18 cellular contexts compared by ENCODE assay signal in genomic region chr2:28470759-28471158, GRCh38. TPM values are rescaled to one million over a fixed set of nuclear protein-coding genes. Genes with fewer than 3 reads are reported as not detected.
A peak's percentile ranks its signal among the peaks of the same experiment; 100 is the strongest.
DNase-seq lines count a peak whose midpoint lies in the region; ATAC-seq, FAIRE-seq and TF ChIP-seq lines count a peak whose summit lies in the region.
"Had no signal": no experiment of that assay in that cellular context is flagged by ENCODE, and none has a peak within 500 bp of the region (broad histone marks: within the 10 kb centered on the region; RNA-seq: fewer than 3 reads in every experiment).

No MANE protein-coding gene starts in this region.

- no peak for TF ChIP-seq CTCF in CD14-positive monocyte (IDR thresholded peaks at IDR 0.05)
- no peak for TF ChIP-seq CTCF in RWPE2 (IDR thresholded peaks at IDR 0.05; ENCODE audit: poor library complexity, severe bottlenecking)
- no peak for TF ChIP-seq CTCF in keratinocyte (optimal IDR thresholded peaks at IDR 0.05 in 1 of 3, IDR thresholded peaks at IDR 0.05 in 1 of 3, conservative IDR thresholded peaks at IDR 0.05 in 1 of 3; ENCODE audit: extremely low read depth in 1 of 3, insufficient read depth in 2 of 3, low read length in 3 of 3)

- no peak overlapping the region for H3K4me3 ChIP-seq in RWPE2 (ENCODE audit: severe bottlenecking)
- no peak overlapping the region for H3K4me3 ChIP-seq in keratinocyte (ENCODE audit: control insufficient read depth in 2 of 3, extremely low read depth in 1 of 3, insufficient read depth in 2 of 3, low read depth in 1 of 3, low read length in 3 of 3)
- H3K4me3 ChIP-seq: lower lobe of right lung, pancreas had no signal

- H3K27me3 ChIP-seq in RWPE2 (ENCODE audit: insufficient read depth, poor library complexity, severe bottlenecking) (no peaks in the 10 kb centered on the region), keratinocyte (ENCODE audit: control insufficient read depth, extremely low read depth, insufficient read depth, low read length) (no peaks in the 10 kb centered on the region)
- H3K27me3 ChIP-seq: pancreas had no signal

- no peaks in the 10 kb centered on the region for H3K79me2 ChIP-seq in keratinocyte (ENCODE audit: control insufficient read depth, insufficient read depth, low read length)

- no peak overlapping the region for H3K9ac ChIP-seq in keratinocyte (ENCODE audit: control insufficient read depth, extremely low read depth, insufficient read depth, low read length)

- no peaks in the 10 kb centered on the region for H3K36me3 ChIP-seq in RWPE2 (ENCODE audit: low read depth)
- no peaks in the 10 kb centered on the region for H3K36me3 ChIP-seq in keratinocyte (ENCODE audit: control insufficient read depth in 2 of 2, extremely low read depth in 1 of 2, insufficient read depth in 2 of 2, low read length in 2 of 2)
- H3K36me3 ChIP-seq: lower lobe of right lung, pancreas had no signal

- peak overlapping the region; percentile 33 for H3K27ac ChIP-seq in RWPE2 (ENCODE audit: poor library complexity, severe bottlenecking)
- no peak overlapping the region for H3K27ac ChIP-seq in keratinocyte (ENCODE audit: control insufficient read depth, insufficient read depth, low read length)
- H3K27ac ChIP-seq: lower lobe of right lung, pancreas had no signal

- no peaks in the 10 kb centered on the region for H4K20me1 ChIP-seq in keratinocyte (ENCODE audit: control insufficient read depth, extremely low read depth, insufficient read depth, low read length)

- no peaks in the 10 kb centered on the region for H3K9me1 ChIP-seq in keratinocyte (ENCODE audit: control insufficient read depth, extremely low read depth, insufficient read depth, low read length)

- intact Hi-C loops in CD14-positive monocyte (cut with micrococcal nuclease) = no loop called here

- peaks cover 5 to 16% (median 7%) of the 10 kb centered on the region in 7 donors for H3K9me3 Mint-ChIP-seq in CD14-positive monocyte
- H3K9me3 Mint-ChIP-seq: immature natural killer cell, T-cell had no signal

- dilution Hi-C loops in keratinocyte (cut with MboI; ENCODE audit: extremely low pct_ligation_motif_present, low sequenced_read_pairs) = no loop called here

- H3K27me3 Mint-ChIP-seq in CD14-positive monocyte (ENCODE audit: low read depth in 3 of 3) = peaks cover 0 to 3% (median 0%) of the 10 kb centered on the region in 3 donors

- FAIRE-seq in keratinocyte (lab: Jason Lieb, UNC) = peak; percentile 92
- FAIRE-seq: pancreas had no signal

- H3K4me3 Mint-ChIP-seq in CD14-positive monocyte = no peak overlapping the region
- H3K4me3 Mint-ChIP-seq: immature natural killer cell, T-cell had no signal

- peaks cover 69% of the 10 kb centered on the region for H3K4me1 Mint-ChIP-seq in CD14-positive monocyte

- peaks cover 15% of the 10 kb centered on the region for H3K4me1 ChIP-seq in RWPE2 (ENCODE audit: insufficient read depth, poor library complexity, severe bottlenecking)
- H3K4me1 ChIP-seq in keratinocyte (ENCODE audit: control insufficient read depth, extremely low read depth, insufficient read depth, low read length) = peaks cover 13% of the 10 kb centered on the region
- H3K4me1 ChIP-seq: lower lobe of right lung, pancreas had no signal

- ATAC-seq in RWPE2 (ENCODE audit: low read depth) = peak; percentile 98
- no peak for ATAC-seq in GM18907 (IDR thresholded peaks at IDR 0.05; ENCODE audit: unreplicated experiment)
- ATAC-seq in GM19328 (IDR thresholded peaks at IDR 0.05; ENCODE audit: unreplicated experiment) = no peak
- ATAC-seq in HG03469 (IDR thresholded peaks at IDR 0.05; ENCODE audit: unreplicated experiment) = no peak
- ATAC-seq: lower lobe of right lung, sciatic nerve, T-cell had no signal

- H3K4me2 ChIP-seq in keratinocyte (ENCODE audit: control insufficient read depth, extremely low read depth, insufficient read depth, low read depth, low read length) = no peak overlapping the region

- H2AFZ ChIP-seq in keratinocyte (ENCODE audit: control insufficient read depth, low read length) = no peak overlapping the region

- H3K9me3 ChIP-seq in RWPE2 (ENCODE audit: severe bottlenecking) (no peaks in the 10 kb centered on the region), keratinocyte (ENCODE audit: control insufficient read depth, low read depth, low read length) (no peaks in the 10 kb centered on the region)
- H3K9me3 ChIP-seq: lower lobe of right lung, pancreas had no signal

- peaks cover 0 to 2% of the 10 kb centered on the region in 2 donors for H3K36me3 Mint-ChIP-seq in CD14-positive monocyte
- H3K36me3 Mint-ChIP-seq: T-cell had no signal

- DNase-seq in CD14-positive monocyte (ENCODE audit: low spot score) (no peak), DMS79 treated with DMSO at 0.1 percent for 48 hours (lab: John Stamatoyannopoulos, UW) (peak; percentile 33), RWPE2 (ENCODE audit: low spot score) (no peak), keratinocyte (ENCODE audit: low read depth, low spot score) (peak; percentile 81)
- DNase-seq in activated CD8-positive, alpha-beta memory T cell treated with anti-CD3 and anti-CD28 coated beads, Interleukin-2, amount 50 U/mL, for 48 hours = no peak
- DNase-seq: activated CD4-positive, alpha-beta T cell treated with anti-CD3 and anti-CD28 coated beads, Interleukin-2, amount 50 U/mL, for 1 hour; activated T-cell treated with anti-CD3 and anti-CD28 coated beads, Interleukin-2, amount 50 U/mL, for 1 hour; HCEC 1CT; immature natural killer cell; lower lobe of right lung; NCI-H2171; pancreas; stimulated activated CD4-positive, alpha-beta T cell treated with anti-CD3 and anti-CD28 coated beads, Interleukin-1b, Interleukin-23, amount 100 ng/mL, for 48 hours; T-cell had no signal

- peak overlapping the region in 6 of 7 donors; percentile 67 to 91 (median 85) for H3K27ac Mint-ChIP-seq in CD14-positive monocyte
- H3K27ac Mint-ChIP-seq: T-cell had no signal

RNA-seq across cellular contexts. Expression of gene PLB1, which starts 25.1 kb away (rescaled TPM):
- 10 to 100 TPM; 20.2 to 23.9 TPM for polyA plus RNA-seq in CD14-positive monocyte
- 5.2 to 6.7 TPM (median 5.4 TPM) in 3 replicates for polyA plus RNA-seq in keratinocyte
- 2.6 TPM for polyA plus RNA-seq in keratinocyte (2011; ENCODE audit: low read depth)
- 3.7 and 3.9 TPM in 2 replicates for polyA plus RNA-seq in keratinocyte (2011; cell fraction: cytosol; rRNA removed)
- polyA plus RNA-seq in keratinocyte (2011; cell fraction: nucleus; rRNA removed) = 10.8 and 14.7 TPM in 2 replicates
- polyA plus RNA-seq in keratinocyte (2012; ENCODE audit: low replicate concordance) = 1.8 and 5.1 TPM in 2 replicates
- polyA minus RNA-seq in keratinocyte = 5.0 to 10.9 TPM (median 6.7 TPM) in 3 replicates
- polyA minus RNA-seq in keratinocyte (2011; cell fraction: cytosol; rRNA and poly(A)+ RNA removed) = 4.6 TPM
- 3.0 and 7.8 TPM in 2 replicates for polyA minus RNA-seq in keratinocyte (2011; cell fraction: nucleus; rRNA and poly(A)+ RNA removed)

Comparison
In these comparisons a context has a peak if more than half of its experiments do, and no peak if none do; other contexts are left out.
1. DNase-seq: peak in DMS79 treated with DMSO at 0.1 percent for 48 hours (single experiment) and keratinocyte (single experiment); none in CD14-positive monocyte (single experiment), RWPE2 (single experiment) and activated CD8-positive, alpha-beta memory T cell treated with anti-CD3 and anti-CD28 coated beads, Interleukin-2, amount 50 U/mL, for 48 hours (single experiment).